Comparison of ENCODE assay signal across 9 cellular contexts in genomic region chr17:49494399-49494798, GRCh38. TPM values are rescaled to one million over a fixed set of nuclear protein-coding genes. Genes with fewer than 3 reads are reported as not detected.
A peak's percentile ranks its signal among the peaks of the same experiment; 100 is the strongest.
DNase-seq lines count a peak whose midpoint lies in the region; ATAC-seq and TF ChIP-seq lines count a peak whose summit lies in the region.
"Had no signal": no experiment of that assay in that cellular context is flagged by ENCODE, and none has a peak within 500 bp of the region (broad histone marks: within the 10 kb centered on the region; RNA-seq: fewer than 3 reads in every experiment).

No MANE protein-coding gene starts in this region.

- no peaks in the 10 kb centered on the region for H3K36me3 ChIP-seq in GM23338 (ENCODE audit: insufficient read depth)
- no peaks in the 10 kb centered on the region for H3K36me3 ChIP-seq in aorta (ENCODE audit: control insufficient read depth in 1 of 2, insufficient read depth in 2 of 2, low read length in 1 of 2)
- H3K36me3 ChIP-seq: MG63 had no signal

- peaks cover 0 to 24% (median 7%) of the 10 kb centered on the region in 7 donors for H3K9me3 Mint-ChIP-seq in CD14-positive monocyte
- H3K9me3 Mint-ChIP-seq in GM23338 = no peaks in the 10 kb centered on the region
- no peaks in the 10 kb centered on the region for H3K9me3 Mint-ChIP-seq in activated T-helper 2 cell treated with anti-CD3 and anti-CD28 coated beads, Interferon-gamma antibody, Interleukin-2, Interleukin-4, amounts not matched to agents 10 μg/mL and 5 μg/mL and 100 μg/mL, durations not matched to agents 14 hours and 24 hours and 36 hours
- H3K9me3 Mint-ChIP-seq in naive thymus-derived CD8-positive, alpha-beta T cell = no peaks in the 10 kb centered on the region

- ATAC-seq in GM23338 (no peak), GM19328 (IDR thresholded peaks at IDR 0.05; ENCODE audit: unreplicated experiment) (no peak), aorta (ENCODE audit: low FRiP score) (no peak)
- ATAC-seq in naive thymus-derived CD8-positive, alpha-beta T cell = no peak

- H3K27ac ChIP-seq in GM23338 (ENCODE audit: low read depth) (no peak overlapping the region), aorta (ENCODE audit: low read depth in 1 of 2, low read length in 2 of 2) (no peak overlapping the region)

- intact Hi-C loops in CD14-positive monocyte (cut with micrococcal nuclease) = no loop called here
- intact Hi-C loops in activated T-helper 2 cell treated with anti-CD3 and anti-CD28 coated beads, Interferon-gamma antibody, Interleukin-2, Interleukin-4, amounts not matched to agents 10 μg/mL and 5 μg/mL and 100 μg/mL, durations not matched to agents 14 hours and 24 hours and 36 hours (cut with micrococcal nuclease) = loop anchor here (10.0 kb wide), 2 partner anchors 500 to 870 kb away; partner anchors contain the start of genes DLX3 and HOXB9
- intact Hi-C loops in aorta (cut with DNase I) = loop anchor here in 1 of 2 donors (5.0 kb wide), 1 partner anchor 63 kb away; no protein-coding TSS in a partner anchor
- intact Hi-C loops in posterior cingulate gyrus (cut with DNase I) = loop anchor here (10.0 kb wide), 1 partner anchor 60 kb away; no protein-coding TSS in a partner anchor

- H3K79me2 ChIP-seq in GM23338 (replicated peaks; ENCODE audit: insufficient read depth) = no peaks in the 10 kb centered on the region

- H3K9me3 ChIP-seq in aorta (ENCODE audit: control insufficient read depth, low read length) = no peaks in the 10 kb centered on the region
- H3K9me3 ChIP-seq: MG63 had no signal

- H3K4me1 ChIP-seq in GM23338 (ENCODE audit: insufficient read depth) (peaks cover 15% of the 10 kb centered on the region), aorta (ENCODE audit: control insufficient read depth in 1 of 2, insufficient read depth in 2 of 2, low read length in 2 of 2) (no peaks in the 10 kb centered on the region)

- H3K36me3 Mint-ChIP-seq in CD14-positive monocyte (peaks cover 0 to 6% of the 10 kb centered on the region in 2 donors), GM23338 (ENCODE audit: low read depth) (no peaks in the 10 kb centered on the region)
- H3K36me3 Mint-ChIP-seq in activated T-helper 2 cell treated with anti-CD3 and anti-CD28 coated beads, Interferon-gamma antibody, Interleukin-2, Interleukin-4, amounts not matched to agents 10 μg/mL and 5 μg/mL and 100 μg/mL, durations not matched to agents 14 hours and 24 hours and 36 hours (ENCODE audit: low read depth) = no peaks in the 10 kb centered on the region
- H3K36me3 Mint-ChIP-seq in naive thymus-derived CD8-positive, alpha-beta T cell = no peaks in the 10 kb centered on the region

- H3K4me3 Mint-ChIP-seq in CD14-positive monocyte = peak overlapping the region; percentile 27 to 31
- H3K4me3 Mint-ChIP-seq in GM23338 = peak overlapping the region; percentile 73
- H3K4me3 Mint-ChIP-seq in activated T-helper 2 cell treated with anti-CD3 and anti-CD28 coated beads, Interferon-gamma antibody, Interleukin-2, Interleukin-4, amounts not matched to agents 10 μg/mL and 5 μg/mL and 100 μg/mL, durations not matched to agents 14 hours and 24 hours and 36 hours (ENCODE audit: low read depth) = peak overlapping the region; percentile 37
- H3K4me3 Mint-ChIP-seq in naive thymus-derived CD8-positive, alpha-beta T cell = peak overlapping the region; percentile 61 to 89 (median 75)

- H3K27me3 Mint-ChIP-seq in CD14-positive monocyte (ENCODE audit: low read depth in 3 of 3) = peaks cover 72 to 77% (median 74%) of the 10 kb centered on the region in 3 donors
- peaks cover 44% of the 10 kb centered on the region for H3K27me3 Mint-ChIP-seq in GM23338 (ENCODE audit: insufficient read depth, low read depth, poor library complexity)
- H3K27me3 Mint-ChIP-seq in activated T-helper 2 cell treated with anti-CD3 and anti-CD28 coated beads, Interferon-gamma antibody, Interleukin-2, Interleukin-4, amounts not matched to agents 10 μg/mL and 5 μg/mL and 100 μg/mL, durations not matched to agents 14 hours and 24 hours and 36 hours (ENCODE audit: low read depth) = peaks cover 70% of the 10 kb centered on the region
- peaks cover 15 to 42% (median 28%) of the 10 kb centered on the region in 5 donors for H3K27me3 Mint-ChIP-seq in naive thymus-derived CD8-positive, alpha-beta T cell

- peaks cover 60% of the 10 kb centered on the region for H3K27me3 ChIP-seq in GM23338 (ENCODE audit: insufficient read depth)
- H3K27me3 ChIP-seq in aorta (ENCODE audit: control insufficient read depth in 1 of 2, insufficient read depth in 2 of 2, low read length in 1 of 2) = no peaks in the 10 kb centered on the region

- 0 out of 2 replicates have a peak overlapping the region, but pooled peaks have one; percentile 38 for H2AFZ ChIP-seq in GM23338

- peak overlapping the region; percentile 97 for H3K4me2 ChIP-seq in GM23338

- WGBS in aorta, 2 donors = 56 to 62% methylated on average over 14 of the region's 14 CpGs

- no peaks in the 10 kb centered on the region for H4K20me1 ChIP-seq in GM23338 (replicated peaks; ENCODE audit: insufficient read depth)

- DNase-seq in CD14-positive monocyte (ENCODE audit: low spot score) (no peak), GM23338 (ENCODE audit: low spot score) (no peak), SW 1271 (lab: John Stamatoyannopoulos, UW) (no peak), aorta (no peak), posterior cingulate gyrus (no peak)
- DNase-seq in activated T-helper 2 cell treated with anti-CD3 and anti-CD28 coated beads, Interferon-gamma antibody, Interleukin-2, Interleukin-4, amounts not matched to agents 10 μg/mL and 5 μg/mL and 100 μg/mL, durations not matched to agents 14 hours and 24 hours and 36 hours (ENCODE audit: low spot score) = no peak
- DNase-seq in naive thymus-derived CD8-positive, alpha-beta T cell = no peak

- H3K4me1 Mint-ChIP-seq in CD14-positive monocyte = peaks cover 25% of the 10 kb centered on the region
- H3K4me1 Mint-ChIP-seq in GM23338 = peaks cover 17% of the 10 kb centered on the region
- H3K4me1 Mint-ChIP-seq in activated T-helper 2 cell treated with anti-CD3 and anti-CD28 coated beads, Interferon-gamma antibody, Interleukin-2, Interleukin-4, amounts not matched to agents 10 μg/mL and 5 μg/mL and 100 μg/mL, durations not matched to agents 14 hours and 24 hours and 36 hours (ENCODE audit: low read depth) = peaks cover 11% of the 10 kb centered on the region
- peaks cover 11 to 43% (median 29%) of the 10 kb centered on the region in 4 donors for H3K4me1 Mint-ChIP-seq in naive thymus-derived CD8-positive, alpha-beta T cell

- POLR2A ChIA-PET in naive thymus-derived CD8-positive, alpha-beta T cell (lab: Charles Lee) = no interaction called here

- H3K4me3 ChIP-seq in GM23338 (peak overlapping the region; percentile 80), aorta (ENCODE audit: low read length in 2 of 2) (no peak overlapping the region)
- H3K4me3 ChIP-seq: MG63 had no signal

- H3K27ac Mint-ChIP-seq in CD14-positive monocyte = no peak overlapping the region
- no peak overlapping the region for H3K27ac Mint-ChIP-seq in GM23338
- no peak overlapping the region for H3K27ac Mint-ChIP-seq in activated T-helper 2 cell treated with anti-CD3 and anti-CD28 coated beads, Interferon-gamma antibody, Interleukin-2, Interleukin-4, amounts not matched to agents 10 μg/mL and 5 μg/mL and 100 μg/mL, durations not matched to agents 14 hours and 24 hours and 36 hours
- H3K27ac Mint-ChIP-seq in naive thymus-derived CD8-positive, alpha-beta T cell = no peak overlapping the region

- no peaks in the 10 kb centered on the region for H3K9me2 ChIP-seq in GM23338 (ENCODE audit: insufficient read depth)

- TF ChIP-seq CTCF in CD14-positive monocyte (IDR thresholded peaks at IDR 0.05) = no peak
- no peak for TF ChIP-seq CTCF in GM23338 (conservative IDR thresholded peaks at IDR 0.05; ENCODE audit: low read depth in 2 of 2)

- no peaks in the 10 kb centered on the region; the same call in 1 of the 2 replicates for H3F3A ChIP-seq in GM23338 (replicated peaks; ENCODE audit: low read depth)

TF ChIP-seq in GM23338, 12 proteins besides CTCF, POLR2A, EP300 and RAD21:
- no peak for TF ChIP-seq POLR2AphosphoS5 (IDR thresholded peaks at IDR 0.05; ENCODE audit: low read depth)
- no peak for TF ChIP-seq NANOG (IDR thresholded peaks at IDR 0.05; ENCODE audit: borderline replicate concordance)

RNA-seq across cellular contexts. Expression of gene NGFR, which starts 0.7 kb away (rescaled TPM):
- under 1 TPM in 1 of 2 donors, not detected in 1; 0.05 TPM for polyA plus RNA-seq in CD14-positive monocyte
- 6.8 and 6.9 TPM in 2 replicates for total RNA-seq in GM23338 (2014; rRNA removed; shearing (Covaris generic))
- polyA plus RNA-seq in GM23338 (2016; fragmentation: Nextera tagmentation; extraction: Ambion mirVana) = 2.3 and 2.8 TPM in 2 replicates
- 0.14 and 0.18 TPM in 2 replicates for total RNA-seq in activated T-helper 2 cell treated with anti-CD3 and anti-CD28 coated beads, Interferon-gamma antibody, Interleukin-2, Interleukin-4, amounts not matched to agents 10 μg/mL and 5 μg/mL and 100 μg/mL, durations not matched to agents 14 hours and 24 hours and 36 hours
- under 1 TPM in 1 of 2 experiments, not detected in 1; 0.47 TPM for total RNA-seq in naive thymus-derived CD8-positive, alpha-beta T cell
- polyA plus RNA-seq in naive thymus-derived CD8-positive, alpha-beta T cell = not detected
- total RNA-seq in aorta = 10 to 100 TPM; 36.9 to 55.7 TPM
- polyA plus RNA-seq in aorta = 1 to 10 TPM in 1 of 2 donors, under 1 TPM in 1; 0.75 to 1.4 TPM

Comparison
In these comparisons a context has a peak if more than half of its experiments do, and no peak if none do; other contexts are left out.
1. intact Hi-C loops: an anchor here in activated T-helper 2 cell treated with anti-CD3 and anti-CD28 coated beads, Interferon-gamma antibody, Interleukin-2, Interleukin-4, amounts not matched to agents 10 μg/mL and 5 μg/mL and 100 μg/mL, durations not matched to agents 14 hours and 24 hours and 36 hours (10.0 kb wide) and posterior cingulate gyrus (10.0 kb wide); none called in CD14-positive monocyte.